14 cellular contexts compared by ENCODE assay signal in the genomic region with DNA sequence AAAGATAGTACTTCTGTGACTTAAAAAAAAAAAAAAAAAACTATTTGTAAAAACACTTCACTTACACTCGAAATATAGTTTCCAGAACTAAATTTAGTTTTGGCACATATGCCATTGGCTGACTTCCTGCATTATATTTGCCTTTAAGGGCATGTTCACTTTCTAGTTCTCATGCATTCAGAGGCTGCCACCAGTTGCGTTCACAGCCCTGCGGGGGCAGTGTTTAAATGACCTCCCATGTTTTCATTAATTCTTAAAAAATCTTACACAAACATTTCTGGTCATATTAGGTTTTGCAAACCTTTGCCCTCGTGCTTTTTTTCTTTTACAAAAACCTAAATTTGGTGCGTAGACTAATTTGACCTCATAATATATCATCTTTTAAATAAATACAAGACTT. TPM values are rescaled to one million over a fixed set of nuclear protein-coding genes. Genes with fewer than 3 reads are reported as not detected.
DNase-seq lines count a peak whose midpoint lies in the region; FAIRE-seq and TF ChIP-seq lines count a peak whose summit lies in the region.
"Had no signal": no experiment of that assay in that cellular context is flagged by ENCODE, and none has a peak within 500 bp of the region (broad histone marks: within the 10 kb centered on the region; RNA-seq: fewer than 3 reads in every experiment).

No MANE protein-coding gene starts in this region.

- H3K36me3 Mint-ChIP-seq in progenitor cell of endocrine pancreas (ENCODE audit: insufficient read depth), result peaks cover 1% of the 10 kb centered on the region

- no peaks in the 10 kb centered on the region for H3K4me1 Mint-ChIP-seq in progenitor cell of endocrine pancreas (ENCODE audit: low read depth)
- H3K4me1 Mint-ChIP-seq: activated CD4-positive, alpha-beta T cell treated with anti-CD3 and anti-CD28 coated beads, Interleukin-2, amount 10 ng/mL, durations not matched to agents 24 days and 14 days had no signal

- H3K9me3 Mint-ChIP-seq in progenitor cell of endocrine pancreas (ENCODE audit: low read depth), result peaks cover 9% of the 10 kb centered on the region
- H3K9me3 Mint-ChIP-seq: activated CD4-positive, alpha-beta T cell treated with anti-CD3 and anti-CD28 coated beads, Interleukin-2, amount 10 ng/mL, durations not matched to agents 24 days and 14 days had no signal

- TF ChIP-seq CTCF in LNCaP clone FGC (IDR thresholded peaks at IDR 0.05; ENCODE audit: control insufficient read depth, extremely low read depth, insufficient read depth), result 0 out of 2 replicates have a peak, but pooled peaks have one; percentile 9
- peak; percentile 52 for TF ChIP-seq CTCF in choroid plexus epithelial cell (conservative IDR thresholded peaks at IDR 0.05; ENCODE audit: low read depth, low read length)
- TF ChIP-seq CTCF in progenitor cell of endocrine pancreas (IDR thresholded peaks at IDR 0.05; ENCODE audit: unreplicated experiment), result peak; percentile 53

- no peak for TF ChIP-seq POLR2A in GM12892 (IDR thresholded peaks at IDR 0.05; ENCODE audit: low read depth, low read length)

- peaks cover 3% of the 10 kb centered on the region for H3K27me3 Mint-ChIP-seq in progenitor cell of endocrine pancreas

- peak; percentile 50 for FAIRE-seq in GM12892 (lab: Jason Lieb, UNC)
- FAIRE-seq: endothelial cell of umbilical vein had no signal

- no peak for DNase-seq in GM12892 (ENCODE audit: insufficient read length)
- no peak for DNase-seq in LNCaP clone FGC (ENCODE audit: low read depth)
- DNase-seq in choroid plexus epithelial cell (ENCODE audit: low read depth), result peak; percentile 17
- DNase-seq in progenitor cell of endocrine pancreas (ENCODE audit: low spot score, unreplicated experiment), result no peak
- DNase-seq in NCI-H526 treated with DMSO at 0.1 percent for 48 hours (lab: John Stamatoyannopoulos, UW), result no peak
- DNase-seq in stimulated activated naive CD4-positive, alpha-beta T cell (lab: John Stamatoyannopoulos, UW), result no peak
- DNase-seq in activated CD8-positive, alpha-beta memory T cell treated with anti-CD3 and anti-CD28 coated beads, Interleukin-2, amount 50 U/mL, for 48 hours, result no peak
- DNase-seq: activated CD4-positive, alpha-beta T cell treated with anti-CD3 and anti-CD28 coated beads, Interleukin-2, amount 10 ng/mL, durations not matched to agents 24 days and 14 days; activated naive CD4-positive, alpha-beta T cell treated with anti-CD3 and anti-CD28 coated beads, Interleukin-2, amount 50 U/mL, for 16 hours; islet precursor cell; NCI-H2029 treated with DMSO at 0.1 percent for 48 hours; SHP77 treated with DMSO at 0.1 percent for 48 hours; upper lobe of left lung had no signal

- no peak overlapping the region for H3K4me3 Mint-ChIP-seq in progenitor cell of endocrine pancreas (ENCODE audit: low read depth)
- H3K4me3 Mint-ChIP-seq: activated CD4-positive, alpha-beta T cell treated with anti-CD3 and anti-CD28 coated beads, Interleukin-2, amount 10 ng/mL, durations not matched to agents 24 days and 14 days had no signal

- H3K27ac Mint-ChIP-seq in progenitor cell of endocrine pancreas, result no peak overlapping the region
- H3K27ac Mint-ChIP-seq: activated CD4-positive, alpha-beta T cell treated with anti-CD3 and anti-CD28 coated beads, Interleukin-2, amount 10 ng/mL, durations not matched to agents 24 days and 14 days had no signal

- H3K4me3 ChIP-seq in LNCaP clone FGC (ENCODE audit: low read depth, low read length) (no peak overlapping the region), choroid plexus epithelial cell (ENCODE audit: low read depth, low read length) (no peak overlapping the region)
- H3K4me3 ChIP-seq: upper lobe of left lung had no signal

RNA-seq across cellular contexts. Expression of a gene that starts 12.5 kb away (rescaled TPM):
- 3.4 TPM for polyA plus RNA-seq in GM12892 (2012; ENCODE audit: missing spikeins)
- 1.9 TPM in 2 replicates for total RNA-seq in progenitor cell of endocrine pancreas
- total RNA-seq: activated CD4-positive, alpha-beta T cell treated with anti-CD3 and anti-CD28 coated beads, Interleukin-2, amount 10 ng/mL, durations not matched to agents 24 days and 14 days had no signal
